Comparison of ENCODE assay signal across 7 cellular contexts in the genomic region with DNA sequence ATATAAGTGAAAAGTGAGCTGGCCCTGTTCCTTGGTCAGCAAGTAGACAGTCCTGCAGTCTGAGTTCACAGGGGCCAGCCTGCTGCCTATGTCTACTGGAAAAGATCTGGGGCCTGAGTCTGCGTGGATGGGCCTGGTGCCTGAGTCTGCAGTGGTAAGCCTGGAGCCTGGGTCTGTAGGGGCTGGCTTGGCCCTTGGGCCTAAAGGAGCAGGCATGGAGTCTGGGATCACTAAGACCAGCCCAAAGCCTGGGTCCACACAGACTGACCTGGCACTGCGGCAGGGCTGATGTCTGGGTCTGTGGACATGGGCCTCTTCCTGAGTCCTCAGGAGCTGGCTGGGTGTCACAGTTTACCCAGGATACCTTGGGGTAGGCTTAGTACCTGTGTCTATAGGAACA.
"Had no signal": no experiment of that assay in that cellular context is flagged by ENCODE, and none has a peak within 500 bp of the region (broad histone marks: within the 10 kb centered on the region; RNA-seq: fewer than 3 reads in every experiment).

No MANE protein-coding gene starts in this region.

- H3K4me3 ChIP-seq: GM23248 had no signal

- H3K27ac ChIP-seq: GM23248, HL-60 had no signal

- DNase-seq: GM23248, GOT3, H7, HFFc6 had no signal

- ATAC-seq: HCT116, HepG2 had no signal

- H2AFZ ChIP-seq: GM23248 had no signal
